1 cellular context compared by ENCODE assay signal in genomic region chr16:66549284-66550131, GRCh38.
TF ChIP-seq lines count a peak whose summit lies in the region.

Gene TK2 (minus strand): TSS chr16:66550122. CDS start chr16:66550061, 61 bp downstream.

TF ChIP-seq in K562, 482 proteins besides CTCF, POLR2A, EP300 and RAD21 (continued from another document and continues in another):
- TF ChIP-seq CBX5 (IDR thresholded peaks at IDR 0.05; ENCODE audit: borderline replicate concordance, low read depth) (no peak), LARP7 (IDR thresholded peaks at IDR 0.05) (no peak), L3MBTL2 (IDR thresholded peaks at IDR 0.05) (peak; percentile 72), CREBBP (IDR thresholded peaks at IDR 0.05; ENCODE audit: low read depth, low read length) (no peak), RFX5 (IDR thresholded peaks at IDR 0.05; ENCODE audit: low read depth, low read length) (no peak), POLR2B (IDR thresholded peaks at IDR 0.05; ENCODE audit: low read depth, partially characterized antibody) (no peak), MCM5 (IDR thresholded peaks at IDR 0.05; ENCODE audit: low read depth) (no peak), THAP12 (CRISPR knock-in tag; IDR thresholded peaks at IDR 0.05) (no peak), ELK3 (CRISPR knock-in tag; IDR thresholded peaks at IDR 0.05) (no peak), HMGXB4 (CRISPR knock-in tag; IDR thresholded peaks at IDR 0.05) (no peak), ZNF274 (IDR thresholded peaks at IDR 0.05; ENCODE audit: borderline replicate concordance, low read depth, low read length) (no peak), ADNP (tag; IDR thresholded peaks at IDR 0.05) (no peak), ZMIZ1 (IDR thresholded peaks at IDR 0.05; ENCODE audit: low read depth in 2 of 2, low read length in 2 of 2) (no peak), NEUROD1 (IDR thresholded peaks at IDR 0.05; ENCODE audit: borderline replicate concordance, low read depth, low read length, partially characterized antibody) (no peak), HDAC6 (IDR thresholded peaks at IDR 0.05; ENCODE audit: low read depth, low read length) (no peak), ZFP36 (IDR thresholded peaks at IDR 0.05; ENCODE audit: low read depth, low read length, partially characterized antibody) (no peak), BCL6 (CRISPR knock-in tag; IDR thresholded peaks at IDR 0.05) (no peak), ZBTB26 (CRISPR knock-in tag; IDR thresholded peaks at IDR 0.05) (no peak), NR1H2 (CRISPR knock-in tag; IDR thresholded peaks at IDR 0.05) (no peak), FUS (optimal IDR thresholded peaks at IDR 0.05; ENCODE audit: low read depth, low read length) (no peak), RBM15 (IDR thresholded peaks at IDR 0.05; ENCODE audit: insufficient read depth, low read length) (no peak), ZNF695 (CRISPR knock-in tag; IDR thresholded peaks at IDR 0.05) (no peak), FOXP1 (CRISPR knock-in tag; IDR thresholded peaks at IDR 0.05) (0 out of 2 replicates have a peak, but pooled peaks have one; percentile 67), MIER1 (IDR thresholded peaks at IDR 0.05; ENCODE audit: low read depth) (no peak), PATZ1 (CRISPR knock-in tag; IDR thresholded peaks at IDR 0.05; ENCODE audit: borderline replicate concordance) (no peak), ZNF584 (CRISPR knock-in tag; IDR thresholded peaks at IDR 0.05; ENCODE audit: low read depth) (no peak), FOXJ3 (CRISPR knock-in tag; IDR thresholded peaks at IDR 0.05) (no peak), ZNF318 (IDR thresholded peaks at IDR 0.05; ENCODE audit: borderline replicate concordance in 1 of 2, low read depth in 1 of 2) (no peak), HIVEP1 (CRISPR knock-in tag; IDR thresholded peaks at IDR 0.05) (no peak), ZNF586 (CRISPR knock-in tag; conservative IDR thresholded peaks at IDR 0.05) (no peak), GTF3C2 (IDR thresholded peaks at IDR 0.05; ENCODE audit: borderline replicate concordance, extremely low read depth, insufficient read length) (no peak), CTBP1 (IDR thresholded peaks at IDR 0.05; ENCODE audit: borderline replicate concordance) (no peak), BRD4 (IDR thresholded peaks at IDR 0.05) (peak; percentile 87), GTF2A2 (tag; IDR thresholded peaks at IDR 0.05) (no peak), BDP1 (IDR thresholded peaks at IDR 0.05; ENCODE audit: insufficient read depth, insufficient read length) (no peak), SREBF2 (CRISPR knock-in tag; IDR thresholded peaks at IDR 0.05) (no peak), TARDBP (IDR thresholded peaks at IDR 0.05) (no peak), TFAM (CRISPR knock-in tag; conservative IDR thresholded peaks at IDR 0.05) (no peak), SP2 (IDR thresholded peaks at IDR 0.05; ENCODE audit: extremely low read depth, low read depth, low read length, poor library complexity, severe bottlenecking) (no peak)
